ENCODE assay signal across 18 cellular contexts in genomic region chr4:17545374-17546140, GRCh38. TPM values are rescaled to one million over a fixed set of nuclear protein-coding genes. Genes with fewer than 3 reads are reported as not detected.
DNase-seq lines count a peak whose midpoint lies in the region; ATAC-seq and TF ChIP-seq lines count a peak whose summit lies in the region.
"Had no signal": no experiment of that assay in that cellular context is flagged by ENCODE, and none has a peak within 500 bp of the region (broad histone marks: within the 10 kb centered on the region; RNA-seq: fewer than 3 reads in every experiment).

No MANE protein-coding gene starts in this region.

- CTCF ChIA-PET in Calu3 (lab: Charles Lee): interaction anchor here (0.7 kb wide), 1 partner anchor 8 kb away, joined by 4 read pairs; no protein-coding TSS in a partner anchor

- no peak overlapping the region for H3K4me3 Mint-ChIP-seq in Calu3 (ENCODE audit: low read depth, unreplicated experiment)
- H3K4me3 Mint-ChIP-seq: CD14-positive monocyte, GM23338 had no signal

- H3K36me3 Mint-ChIP-seq in Calu3 (ENCODE audit: insufficient read depth, unreplicated experiment): peaks cover 11% of the 10 kb centered on the region
- H3K36me3 Mint-ChIP-seq: CD14-positive monocyte had no signal

- H3K27ac Mint-ChIP-seq in Calu3 (ENCODE audit: unreplicated experiment): peak overlapping the region; percentile 44
- H3K27ac Mint-ChIP-seq: GM23338 had no signal

- TF ChIP-seq CTCF in C4-2B (conservative IDR thresholded peaks at IDR 0.05): no peak
- TF ChIP-seq CTCF in Calu3 (IDR thresholded peaks at IDR 0.05; ENCODE audit: unreplicated experiment): no peak

- DNase-seq in Calu3 (no peak), globus pallidus (ENCODE audit: low spot score) (peak; percentile 46), mesenteric fat pad (ENCODE audit: low spot score) (no peak), HUDEP-2 (lab: John Stamatoyannopoulos, UW; ENCODE audit: unreplicated experiment in 76 of 76) (no peak)
- DNase-seq: ACHN, GDM1, KBM-7, NCI-H226, NCI-H526 treated with DMSO at 0.1 percent for 48 hours, OCI-M1, Right ventricle myocardium superior had no signal

- BruUV-seq in Calu3 (replicated peaks; lab: Mats Ljungman, UMichigan): no TSS peak

- intact Hi-C loops in Calu3 (cut with micrococcal nuclease; ENCODE audit: unreplicated experiment): loop anchor here (5.0 to 10.0 kb wide), 2 partner anchors 242 to 1049 kb away; no protein-coding TSS in a partner anchor

- H3K27ac ChIP-seq in C4-2B: peak overlapping the region; percentile 29
- H3K27ac ChIP-seq in angular gyrus (ENCODE audit: low read depth, low read length): peak overlapping the region; percentile 83
- H3K27ac ChIP-seq: SK-N-MC had no signal

- ATAC-seq in GM21825 (IDR thresholded peaks at IDR 0.05; ENCODE audit: unreplicated experiment): no peak
- ATAC-seq: GM23338, HCT116 had no signal

- H3K27me3 Mint-ChIP-seq in Calu3 (ENCODE audit: unreplicated experiment): no peaks in the 10 kb centered on the region

- peaks cover 14% of the 10 kb centered on the region for H3K4me1 Mint-ChIP-seq in Calu3 (ENCODE audit: low read depth, unreplicated experiment)

- H3K9me3 Mint-ChIP-seq in Calu3 (ENCODE audit: low read depth, unreplicated experiment): no peaks in the 10 kb centered on the region
- H3K9me3 Mint-ChIP-seq: CD14-positive monocyte, GM23338 had no signal

RNA-seq across cellular contexts. Expression of gene CLRN2, which starts 30.6 kb away (rescaled TPM):
- total RNA-seq in Calu3 (2022): not detected in 2 replicates
- not detected for total RNA-seq in mesenteric fat pad
- total RNA-seq: GM23338, Right ventricle myocardium superior had no signal

RNA-seq across cellular contexts. Expression of gene LAP3, which starts 31.4 kb away (rescaled TPM):
- total RNA-seq in Calu3 (2022) (70.6 and 123 TPM in 2 replicates), mesenteric fat pad (110 TPM)

RNA-seq across cellular contexts. Expression of gene QDPR, which starts 33.7 kb away (rescaled TPM):
- total RNA-seq in Calu3 (2022): 24.8 and 25.8 TPM in 2 replicates
- 51.9 TPM for total RNA-seq in mesenteric fat pad
